In the genomic region with DNA sequence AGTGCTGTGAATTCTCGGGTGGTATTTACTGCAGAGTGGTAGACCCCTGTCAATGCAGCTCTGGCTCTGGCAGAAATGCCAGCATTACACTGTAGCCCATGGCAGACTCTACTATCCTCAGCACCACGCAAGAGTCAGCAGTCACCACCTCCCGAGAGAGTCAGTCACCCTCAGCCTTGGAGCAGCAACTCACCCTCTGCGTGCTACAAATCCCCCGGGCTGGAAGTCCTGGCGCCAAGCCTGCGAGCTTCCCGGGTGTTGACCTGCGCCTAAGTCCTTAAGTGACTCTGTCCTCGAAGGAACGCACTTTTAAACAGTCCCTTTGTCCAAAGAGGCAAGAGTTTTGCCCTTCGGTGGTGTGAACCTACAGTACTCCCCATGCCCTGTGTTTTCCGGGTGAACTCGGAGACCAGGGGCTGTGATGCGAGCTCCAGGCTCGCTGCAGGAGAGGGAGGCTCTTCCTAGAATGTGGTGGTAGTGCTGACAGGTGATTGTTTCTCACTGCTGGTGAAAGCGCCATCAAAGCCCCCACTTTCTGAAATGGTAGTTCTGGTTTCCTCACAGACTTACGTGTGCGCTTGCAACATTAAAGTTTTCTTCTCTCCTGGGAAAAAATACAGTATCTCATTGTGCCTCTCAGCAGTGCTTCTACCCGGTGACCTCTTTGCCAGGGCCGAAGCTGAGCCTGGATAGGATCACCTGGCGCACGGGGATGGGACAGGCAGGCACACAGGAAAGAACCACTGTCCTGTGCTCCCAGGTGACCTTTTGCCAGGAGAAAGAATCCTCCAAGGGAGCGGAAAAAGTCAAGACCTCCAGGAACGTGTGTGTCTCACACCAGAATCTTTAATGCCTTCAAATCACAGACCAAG, we compare ENCODE assay signal across 28 cellular contexts. TPM values are rescaled to one million over a fixed set of nuclear protein-coding genes. Genes with fewer than 3 reads are reported as not detected.
"Had no signal": no experiment of that assay in that cellular context is flagged by ENCODE, and none has a peak within 500 bp of the region (broad histone marks: within the 10 kb centered on the region; RNA-seq: fewer than 3 reads in every experiment).

No MANE protein-coding gene starts in this region.

- DNase-seq: activated CD4-positive, alpha-beta T cell treated with anti-CD3 and anti-CD28 coated beads for 4 hours; activated CD4-positive, alpha-beta T cell treated with anti-CD3 and anti-CD28 coated beads, Interleukin-2, amount 50 U/mL, for 4 hours; activated CD8-positive, alpha-beta memory T cell treated with anti-CD3 and anti-CD28 coated beads, Interleukin-2, amount 50 U/mL, for 48 hours; activated CD8-positive, alpha-beta T cell treated with anti-CD3 and anti-CD28 coated beads, Interleukin-2, amount 10 ng/mL, durations not matched to agents 7 days and 5 days; activated effector memory CD4-positive, alpha-beta T cell treated with Interleukin-2 at 50 U/mL for 16 hours; activated naive CD4-positive, alpha-beta T cell; activated T-cell treated with anti-CD3 and anti-CD28 coated beads, Interleukin-2, amount 50 U/mL, for 1 hour; aorta; central memory CD4-positive, alpha-beta T cell; IMR-90; KBM-7; NCI-H1092; NCI-H1417; NCI-H1930; NCI-H2171 treated with DMSO at 0.1 percent for 48 hours; NCI-H226; NCI-H526; NCI-H82; RPMI8226 had no signal

- H3K9me3 Mint-ChIP-seq: T-helper 1 cell treated with Interleukin-12 subunit alpha and Interleukin-12 subunit beta and Interleukin-4 antibody, amounts not matched to agents 30 μg/mL and 1 μg/mL, for 36 hours had no signal

- H3K4me1 Mint-ChIP-seq: activated naive CD4-positive, alpha-beta T cell treated with anti-CD3 and anti-CD28 coated beads, Interleukin-2, amount 50 U/mL, for 24 hours had no signal

- H3K27ac Mint-ChIP-seq: activated CD8-positive, alpha-beta T cell treated with anti-CD3 and anti-CD28 coated beads, Interleukin-2, amount 10 ng/mL, durations not matched to agents 7 days and 5 days; activated naive CD4-positive, alpha-beta T cell treated with anti-CD3 and anti-CD28 coated beads, Interleukin-2, amount 50 U/mL, for 24 hours; T-helper 1 cell treated with Interleukin-12 subunit alpha and Interleukin-12 subunit beta and Interleukin-4 antibody, amounts not matched to agents 30 μg/mL and 1 μg/mL, for 36 hours had no signal

- H3K27me3 Mint-ChIP-seq: activated naive CD4-positive, alpha-beta T cell treated with anti-CD3 and anti-CD28 coated beads, Interleukin-2, amount 50 U/mL, for 24 hours had no signal

- H3K36me3 Mint-ChIP-seq: activated naive CD4-positive, alpha-beta T cell treated with anti-CD3 and anti-CD28 coated beads, Interleukin-2, amount 50 U/mL, for 24 hours had no signal

- ATAC-seq: activated CD8-positive, alpha-beta T cell treated with anti-CD3 and anti-CD28 coated beads, Interleukin-2, amount 10 ng/mL, durations not matched to agents 7 days and 5 days; Right ventricle myocardium inferior; SK-N-SH treated with all-trans-retinoic acid at 6 μM for 48 hours had no signal

- H3K4me3 Mint-ChIP-seq: activated CD8-positive, alpha-beta T cell treated with anti-CD3 and anti-CD28 coated beads, Interleukin-2, amount 10 ng/mL, durations not matched to agents 7 days and 5 days; activated naive CD4-positive, alpha-beta T cell treated with anti-CD3 and anti-CD28 coated beads, Interleukin-2, amount 50 U/mL, for 24 hours; T-helper 1 cell treated with Interleukin-12 subunit alpha and Interleukin-12 subunit beta and Interleukin-4 antibody, amounts not matched to agents 30 μg/mL and 1 μg/mL, for 36 hours had no signal

RNA-seq across cellular contexts. Expression of gene MBL2, which starts 33.1 kb away (rescaled TPM):
- total RNA-seq: activated CD8-positive, alpha-beta T cell treated with anti-CD3 and anti-CD28 coated beads, Interleukin-2, amount 10 ng/mL, durations not matched to agents 7 days and 5 days; aorta; breast epithelium; IMR-90; LHCN-M2; MCF 10A; NCI-H460; OCI-LY7; Right ventricle myocardium inferior had no signal
